8 cellular contexts compared by ENCODE assay signal in the genomic region with DNA sequence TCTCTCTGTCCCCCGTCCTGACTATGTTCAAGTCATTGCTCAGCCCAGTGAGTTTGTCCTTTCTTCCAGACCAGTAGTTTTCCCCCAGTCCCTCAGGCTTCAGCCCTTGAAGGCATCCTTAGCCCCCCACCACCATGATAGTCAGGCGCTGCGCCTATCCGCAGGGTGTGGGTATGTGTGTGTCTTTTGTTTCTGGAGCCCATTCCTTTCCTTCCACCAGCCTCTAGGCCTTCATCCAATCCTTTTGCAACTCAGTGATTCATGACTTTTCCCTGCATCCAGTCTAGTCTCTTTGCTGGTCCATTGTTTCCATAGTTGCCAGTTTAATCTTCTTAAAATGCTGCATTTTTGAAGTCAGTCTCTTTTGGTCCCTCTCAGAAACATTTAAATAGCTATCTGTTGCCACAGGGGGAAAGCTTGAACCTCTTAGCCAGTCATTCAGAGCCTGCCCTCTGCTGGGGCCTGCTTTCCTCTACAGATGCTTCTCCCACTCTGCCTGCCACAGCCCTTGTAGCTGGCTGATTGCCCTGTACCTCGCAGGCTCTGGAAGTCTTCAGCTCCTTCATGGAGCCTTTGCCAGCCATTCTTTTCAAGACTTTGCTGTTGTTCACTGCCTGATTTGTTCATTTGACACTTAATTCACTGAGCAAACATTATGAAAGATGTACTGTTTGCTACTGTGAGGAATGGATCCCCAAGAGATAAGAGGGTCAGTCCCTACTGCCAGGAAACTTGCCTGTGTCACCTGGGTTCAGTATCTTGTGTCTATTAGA. TPM values are rescaled to one million over a fixed set of nuclear protein-coding genes. Genes with fewer than 3 reads are reported as not detected.
A peak's percentile ranks its signal among the peaks of the same experiment; 100 is the strongest.
DNase-seq lines count a peak whose midpoint lies in the region; ATAC-seq and TF ChIP-seq lines count a peak whose summit lies in the region.

No MANE protein-coding gene starts in this region.

- DNase-seq in Caki2 (ENCODE audit: low read depth) (peak; percentile 62), HL-60 (ENCODE audit: low read depth in 1 of 2, low spot score in 1 of 2) (peak; percentile 23 to 74), OCI-LY7 (ENCODE audit: low spot score) (peak; percentile 77), activated T-helper 1 cell treated with Interleukin-2 at 50 U/mL for 16 hours (ENCODE audit: low read depth) (peak; percentile 20), fibroblast of peridontal ligament (ENCODE audit: extremely low read depth) (peak; percentile 95), nephron progenitor cell (peak; percentile 61), stomach (peak; percentile 81)

- in situ Hi-C loops in Caki2 (cut with HindIII; ENCODE audit: low pct_unique_long_range_greater_than_20kb, low sequenced_read_pairs), result no loop called here

- H3K27ac ChIP-seq in HL-60 (replicated peaks) (no peak overlapping the region), OCI-LY7 (ENCODE audit: low read depth, low read length, poor library complexity, severe bottlenecking) (no peak overlapping the region), stomach (peak overlapping the region in 4 of 5 donors; percentile 11 to 31 (median 27))

- no peaks in the 10 kb centered on the region for H3K9me3 Mint-ChIP-seq in nephron progenitor cell

- peak overlapping the region; percentile 79 for H3K27ac Mint-ChIP-seq in nephron progenitor cell

- no TSS peak for BruUV-seq in OCI-LY7 (replicated peaks; lab: Mats Ljungman, UMichigan)

- 58 to 75% (median 66%) methylated on average over 5 of the region's 5 CpGs for WGBS in stomach, 5 donors

- no peak overlapping the region for H3K4me3 ChIP-seq in HL-60 (replicated peaks; ENCODE audit: insufficient read depth, low read length)
- H3K4me3 ChIP-seq in OCI-LY7 (ENCODE audit: low read depth, low read length, poor library complexity, severe bottlenecking), result no peak overlapping the region
- no peak overlapping the region for H3K4me3 ChIP-seq in stomach

- CTCF ChIA-PET in OCI-LY7 (lab: Charles Lee; ENCODE audit: unreplicated experiment), result interaction anchor here (0.6 to 3.4 kb wide), 4 partner anchors 14 to 185 kb away, joined by 3 to 30 read pairs (median 12); partner anchors contain the start of gene CNEP1R1

- TF ChIP-seq POLR2A in stomach (IDR thresholded peaks at IDR 0.05), result no peak

- no peak overlapping the region for H3K4me3 Mint-ChIP-seq in nephron progenitor cell

- no peak for TF ChIP-seq EP300 in stomach (IDR thresholded peaks at IDR 0.05)

- TF ChIP-seq CTCF in HL-60 (IDR thresholded peaks at IDR 0.05; ENCODE audit: insufficient read depth, low read length) (peak; percentile 60), OCI-LY7 (conservative IDR thresholded peaks at IDR 0.05; ENCODE audit: low read length) (peak; percentile 86), nephron progenitor cell (IDR thresholded peaks at IDR 0.05) (peak; percentile 61), stomach (IDR thresholded peaks at IDR 0.05) (peak in 5 of 7 experiments; percentile 46 to 68 (median 56))

- H3K27me3 ChIP-seq in HL-60 (ENCODE audit: insufficient read depth, poor library complexity, severe bottlenecking), result no peaks in the 10 kb centered on the region
- H3K27me3 ChIP-seq in stomach, result no peaks in the 10 kb centered on the region

- intact Hi-C loops in OCI-LY7 (cut with micrococcal nuclease; ENCODE audit: unreplicated experiment) (loop anchor here (1.0 to 10.0 kb wide), 7 partner anchors 58 to 594 kb away; partner anchors contain the start of genes BRD7 and TENT4B), stomach (cut with DNase I; ENCODE audit: low total_unique reads) (loop anchor here (10.0 kb wide), 2 partner anchors 144 to 186 kb away; partner anchors contain the start of gene CNEP1R1)

- H3K79me2 ChIP-seq in OCI-LY7 (ENCODE audit: insufficient read depth, low read depth, low read length), result no peaks in the 10 kb centered on the region

- 0 out of 2 replicates have a peak, but pooled peaks cover 9% of the 10 kb centered on the region for H4K20me1 ChIP-seq in OCI-LY7 (ENCODE audit: insufficient read depth, low read length)

- H3K4me1 ChIP-seq in OCI-LY7 (ENCODE audit: insufficient read depth, low read length, poor library complexity, severe bottlenecking) (peaks cover 12% of the 10 kb centered on the region), stomach (peaks cover 20 to 61% (median 38%) of the 10 kb centered on the region in 4 donors)

- peak; percentile 65 for ATAC-seq in GM19467 (IDR thresholded peaks at IDR 0.05; ENCODE audit: unreplicated experiment)

- H3K36me3 ChIP-seq in OCI-LY7 (ENCODE audit: insufficient read depth, low read length), result peaks cover 16% of the 10 kb centered on the region; the same call in 1 of the 2 replicates
- peaks cover 13 to 33% (median 29%) of the 10 kb centered on the region in 4 donors for H3K36me3 ChIP-seq in stomach

- peaks cover 17% of the 10 kb centered on the region for H3K36me3 Mint-ChIP-seq in nephron progenitor cell (ENCODE audit: low read depth)

- POLR2A ChIA-PET in OCI-LY7 (lab: Charles Lee), result interaction anchor here (0.6 to 1.6 kb wide), 9 partner anchors 13 to 366 kb away, joined by 3 to 5 read pairs (median 3); partner anchors contain the start of gene CNEP1R1

- no peak overlapping the region for H3K4me2 ChIP-seq in OCI-LY7 (ENCODE audit: low read length)

- no peaks in the 10 kb centered on the region for H3K9me2 ChIP-seq in OCI-LY7 (ENCODE audit: insufficient read depth, low read length)

- peaks cover 36% of the 10 kb centered on the region for H3K4me1 Mint-ChIP-seq in nephron progenitor cell

- H3K9me3 ChIP-seq in OCI-LY7 (ENCODE audit: low read length) (no peaks in the 10 kb centered on the region), stomach (no peaks in the 10 kb centered on the region)

- no peaks in the 10 kb centered on the region for H3K27me3 Mint-ChIP-seq in nephron progenitor cell (ENCODE audit: low read depth, poor library complexity)

- H2AFZ ChIP-seq in OCI-LY7 (ENCODE audit: low read length), result no peak overlapping the region

RNA-seq across cellular contexts. Expression of gene ADCY7, which starts 55.9 kb away (rescaled TPM):
- 13.3 and 30.2 TPM in 2 replicates for total RNA-seq in Caki2 (2014; rRNA removed; shearing (Covaris generic); ENCODE audit: low replicate concordance)
- 36.9 and 49.9 TPM in 2 replicates for total RNA-seq in OCI-LY7 (2014; rRNA removed; shearing (Covaris generic))
- total RNA-seq in OCI-LY7 (2022), result 62.0 and 77.7 TPM in 2 replicates
- total RNA-seq in stomach, result 100 to 1,000 TPM in 1 of 5 donors, 10 to 100 TPM in 4; 15.1 to 216 (median 33.3) TPM
- 1 to 10 TPM in 2 of 3 donors, under 1 TPM in 1; 0.76 to 4.4 (median 3.7) TPM for polyA plus RNA-seq in stomach

RNA-seq across cellular contexts. Expression of gene TENT4B, which starts 57.3 kb away (rescaled TPM):
- 3.3 and 4.2 TPM in 2 replicates for total RNA-seq in Caki2 (2014; rRNA removed; shearing (Covaris generic); ENCODE audit: low replicate concordance)
- 5.6 and 5.8 TPM in 2 replicates for total RNA-seq in OCI-LY7 (2014; rRNA removed; shearing (Covaris generic))
- 8.8 and 9.5 TPM in 2 replicates for total RNA-seq in OCI-LY7 (2022)
- 10 to 100 TPM in 4 of 5 donors, 1 to 10 TPM in 1; 4.1 to 24.1 (median 14.9) TPM for total RNA-seq in stomach
- 1 to 10 TPM; 2.4 to 3.2 (median 2.8) TPM for polyA plus RNA-seq in stomach

Comparison
In these comparisons a context has a peak if more than half of its experiments do, and no peak if none do; other contexts are left out.
1. DNase-seq: peak in every context shown above with its lines; median percentile 95 in fibroblast of peridontal ligament; 81 in stomach; 77 in OCI-LY7; 62 in Caki2; 61 in nephron progenitor cell; 48 in HL-60; 20 in activated T-helper 1 cell treated with Interleukin-2 at 50 U/mL for 16 hours.
2. H3K27ac ChIP-seq: peak in stomach (4 of 5); none in HL-60 (single experiment) and OCI-LY7 (single experiment).
3. Peak in every context shown above with its lines, with median percentiles within 50 percentile points of each other: CTCF ChIP-seq.